1 cellular context compared by ENCODE assay signal in genomic region chr20:47886454-47887041, GRCh38.
TF ChIP-seq lines count a peak whose summit lies in the region.

No MANE protein-coding gene starts in this region.

TF ChIP-seq in HepG2, 621 proteins besides CTCF, POLR2A, EP300 and RAD21 (continued from another document and continues in another):
- TF ChIP-seq ZNF280D (CRISPR knock-in tag; IDR thresholded peaks at IDR 0.05) = no peak
- TF ChIP-seq ZNF7 (CRISPR knock-in tag; IDR thresholded peaks at IDR 0.05) = no peak
- TF ChIP-seq ZSCAN25 (CRISPR knock-in tag; IDR thresholded peaks at IDR 0.05) = peak; percentile 50; the same call in 1 of the 2 replicates
- no peak for TF ChIP-seq MAZ (IDR thresholded peaks at IDR 0.05; ENCODE audit: borderline replicate concordance, low read depth, low read length)
- TF ChIP-seq MAZ (CRISPR knock-in tag; IDR thresholded peaks at IDR 0.05; ENCODE audit: low read depth) = no peak
- TF ChIP-seq, protein P1, sequence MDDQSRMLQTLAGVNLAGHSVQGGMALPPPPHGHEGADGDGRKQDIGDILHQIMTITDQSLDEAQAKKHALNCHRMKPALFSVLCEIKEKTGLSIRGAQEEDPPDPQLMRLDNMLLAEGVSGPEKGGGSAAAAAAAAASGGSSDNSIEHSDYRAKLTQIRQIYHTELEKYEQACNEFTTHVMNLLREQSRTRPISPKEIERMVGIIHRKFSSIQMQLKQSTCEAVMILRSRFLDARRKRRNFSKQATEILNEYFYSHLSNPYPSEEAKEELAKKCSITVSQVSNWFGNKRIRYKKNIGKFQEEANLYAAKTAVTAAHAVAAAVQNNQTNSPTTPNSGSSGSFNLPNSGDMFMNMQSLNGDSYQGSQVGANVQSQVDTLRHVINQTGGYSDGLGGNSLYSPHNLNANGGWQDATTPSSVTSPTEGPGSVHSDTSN (CRISPR knock-in tag; IDR thresholded peaks at IDR 0.05; ENCODE audit: borderline replicate concordance) = no peak
- no peak for TF ChIP-seq ZNF337 (CRISPR knock-in tag; IDR thresholded peaks at IDR 0.05; ENCODE audit: borderline replicate concordance, low read depth)
- no peak for TF ChIP-seq SETDB1 (CRISPR knock-in tag; IDR thresholded peaks at IDR 0.05; ENCODE audit: borderline replicate concordance)
- no peak for TF ChIP-seq TAF15 (IDR thresholded peaks at IDR 0.05; ENCODE audit: low read depth, low read length, poor library complexity, severe bottlenecking)
- TF ChIP-seq SALL2 (CRISPR knock-in tag; IDR thresholded peaks at IDR 0.05) = peak; percentile 19; the same call in 1 of the 2 replicates
- TF ChIP-seq ZNF501 (CRISPR knock-in tag; IDR thresholded peaks at IDR 0.05) = peak; percentile 77
- TF ChIP-seq NR2C2 (CRISPR knock-in tag; IDR thresholded peaks at IDR 0.05; ENCODE audit: borderline replicate concordance) = no peak
- no peak for TF ChIP-seq SMAD3 (CRISPR knock-in tag; IDR thresholded peaks at IDR 0.05)
- no peak for TF ChIP-seq KDM4B (CRISPR knock-in tag; IDR thresholded peaks at IDR 0.05)
- TF ChIP-seq EHMT2 (IDR thresholded peaks at IDR 0.05; ENCODE audit: borderline replicate concordance, low read depth, low read length) = no peak; the same call in 1 of the 2 replicates
- no peak; the same call in 1 of the 2 replicates for TF ChIP-seq CCDC6 (CRISPR knock-in tag; IDR thresholded peaks at IDR 0.05)
- no peak for TF ChIP-seq RORA (CRISPR knock-in tag; IDR thresholded peaks at IDR 0.05)
- 0 out of 2 replicates have a peak, but pooled peaks have one; percentile 55 for TF ChIP-seq RBAK (CRISPR knock-in tag; IDR thresholded peaks at IDR 0.05)
- no peak for TF ChIP-seq ATF3 (CRISPR knock-in tag; IDR thresholded peaks at IDR 0.05)
- no peak for TF ChIP-seq TCF7L2 (IDR thresholded peaks at IDR 0.05; ENCODE audit: low read depth, low read length)
- TF ChIP-seq TRIM24 (CRISPR knock-in tag; IDR thresholded peaks at IDR 0.05) = peak; percentile 51; the same call in 1 of the 2 replicates
- no peak; the same call in 1 of the 2 replicates for TF ChIP-seq RXRA (CRISPR knock-in tag; IDR thresholded peaks at IDR 0.05)
- no peak for TF ChIP-seq PCBP1 (IDR thresholded peaks at IDR 0.05; ENCODE audit: borderline replicate concordance, low read depth, low read length)
- 0 out of 2 replicates have a peak, but pooled peaks have one; percentile 25 for TF ChIP-seq HNF1B (CRISPR knock-in tag; IDR thresholded peaks at IDR 0.05)
- TF ChIP-seq PAWR (CRISPR knock-in tag; IDR thresholded peaks at IDR 0.05; ENCODE audit: borderline replicate concordance) = no peak
- TF ChIP-seq YEATS4 (CRISPR knock-in tag; IDR thresholded peaks at IDR 0.05; ENCODE audit: borderline replicate concordance) = no peak
- no peak for TF ChIP-seq RFX1 (IDR thresholded peaks at IDR 0.05)
- TF ChIP-seq GABPB1 (CRISPR knock-in tag; IDR thresholded peaks at IDR 0.05) = no peak
- no peak for TF ChIP-seq NR2F2 (IDR thresholded peaks at IDR 0.05; ENCODE audit: borderline replicate concordance, low read depth)
- TF ChIP-seq NFE2L1 (CRISPR knock-in tag; IDR thresholded peaks at IDR 0.05; ENCODE audit: borderline replicate concordance) = no peak
- no peak; the same call in 1 of the 2 replicates for TF ChIP-seq ZNF891 (CRISPR knock-in tag; IDR thresholded peaks at IDR 0.05)
- 0 out of 2 replicates have a peak, but pooled peaks have one; percentile 45 for TF ChIP-seq ZNF225 (CRISPR knock-in tag; IDR thresholded peaks at IDR 0.05)
- TF ChIP-seq HBP1 (CRISPR knock-in tag; IDR thresholded peaks at IDR 0.05; ENCODE audit: low read depth) = no peak
- TF ChIP-seq, protein P2, sequence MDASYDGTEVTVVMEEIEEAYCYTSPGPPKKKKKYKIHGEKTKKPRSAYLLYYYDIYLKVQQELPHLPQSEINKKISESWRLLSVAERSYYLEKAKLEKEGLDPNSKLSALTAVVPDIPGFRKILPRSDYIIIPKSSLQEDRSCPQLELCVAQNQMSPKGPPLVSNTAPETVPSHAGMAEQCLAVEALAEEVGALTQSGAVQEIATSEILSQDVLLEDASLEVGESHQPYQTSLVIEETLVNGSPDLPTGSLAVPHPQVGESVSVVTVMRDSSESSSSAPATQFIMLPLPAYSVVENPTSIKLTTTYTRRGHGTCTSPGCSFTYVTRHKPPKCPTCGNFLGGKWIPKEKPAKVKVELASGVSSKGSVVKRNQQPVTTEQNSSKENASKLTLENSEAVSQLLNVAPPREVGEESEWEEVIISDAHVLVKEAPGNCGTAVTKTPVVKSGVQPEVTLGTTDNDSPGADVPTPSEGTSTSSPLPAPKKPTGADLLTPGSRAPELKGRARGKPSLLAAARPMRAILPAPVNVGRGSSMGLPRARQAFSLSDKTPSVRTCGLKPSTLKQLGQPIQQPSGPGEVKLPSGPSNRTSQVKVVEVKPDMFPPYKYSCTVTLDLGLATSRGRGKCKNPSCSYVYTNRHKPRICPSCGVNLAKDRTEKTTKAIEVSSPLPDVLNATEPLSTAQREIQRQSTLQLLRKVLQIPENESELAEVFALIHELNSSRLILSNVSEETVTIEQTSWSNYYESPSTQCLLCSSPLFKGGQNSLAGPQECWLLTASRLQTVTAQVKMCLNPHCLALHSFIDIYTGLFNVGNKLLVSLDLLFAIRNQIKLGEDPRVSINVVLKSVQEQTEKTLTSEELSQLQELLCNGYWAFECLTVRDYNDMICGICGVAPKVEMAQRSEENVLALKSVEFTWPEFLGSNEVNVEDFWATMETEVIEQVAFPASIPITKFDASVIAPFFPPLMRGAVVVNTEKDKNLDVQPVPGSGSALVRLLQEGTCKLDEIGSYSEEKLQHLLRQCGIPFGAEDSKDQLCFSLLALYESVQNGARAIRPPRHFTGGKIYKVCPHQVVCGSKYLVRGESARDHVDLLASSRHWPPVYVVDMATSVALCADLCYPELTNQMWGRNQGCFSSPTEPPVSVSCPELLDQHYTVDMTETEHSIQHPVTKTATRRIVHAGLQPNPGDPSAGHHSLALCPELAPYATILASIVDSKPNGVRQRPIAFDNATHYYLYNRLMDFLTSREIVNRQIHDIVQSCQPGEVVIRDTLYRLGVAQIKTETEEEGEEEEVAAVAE (CRISPR knock-in tag; IDR thresholded peaks at IDR 0.05; ENCODE audit: borderline replicate concordance) = no peak
- no peak for TF ChIP-seq ZNF260 (CRISPR knock-in tag; IDR thresholded peaks at IDR 0.05; ENCODE audit: borderline replicate concordance, low read depth)
- TF ChIP-seq PHF20 (CRISPR knock-in tag; IDR thresholded peaks at IDR 0.05) = no peak
- TF ChIP-seq ZNF33A (CRISPR knock-in tag; IDR thresholded peaks at IDR 0.05; ENCODE audit: borderline replicate concordance) = no peak
- TF ChIP-seq, protein P3, sequence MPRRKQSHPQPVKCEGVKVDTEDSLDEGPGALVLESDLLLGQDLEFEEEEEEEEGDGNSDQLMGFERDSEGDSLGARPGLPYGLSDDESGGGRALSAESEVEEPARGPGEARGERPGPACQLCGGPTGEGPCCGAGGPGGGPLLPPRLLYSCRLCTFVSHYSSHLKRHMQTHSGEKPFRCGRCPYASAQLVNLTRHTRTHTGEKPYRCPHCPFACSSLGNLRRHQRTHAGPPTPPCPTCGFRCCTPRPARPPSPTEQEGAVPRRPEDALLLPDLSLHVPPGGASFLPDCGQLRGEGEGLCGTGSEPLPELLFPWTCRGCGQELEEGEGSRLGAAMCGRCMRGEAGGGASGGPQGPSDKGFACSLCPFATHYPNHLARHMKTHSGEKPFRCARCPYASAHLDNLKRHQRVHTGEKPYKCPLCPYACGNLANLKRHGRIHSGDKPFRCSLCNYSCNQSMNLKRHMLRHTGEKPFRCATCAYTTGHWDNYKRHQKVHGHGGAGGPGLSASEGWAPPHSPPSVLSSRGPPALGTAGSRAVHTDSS (CRISPR knock-in tag; conservative IDR thresholded peaks at IDR 0.05) = no peak
- no peak for TF ChIP-seq ZNF263 (CRISPR knock-in tag; IDR thresholded peaks at IDR 0.05)
- TF ChIP-seq MATR3 (CRISPR knock-in tag; IDR thresholded peaks at IDR 0.05) = no peak
- no peak for TF ChIP-seq MAX (IDR thresholded peaks at IDR 0.05)
- no peak for TF ChIP-seq KDM5A (IDR thresholded peaks at IDR 0.05; ENCODE audit: borderline replicate concordance, low read length)
- TF ChIP-seq, protein P4, sequence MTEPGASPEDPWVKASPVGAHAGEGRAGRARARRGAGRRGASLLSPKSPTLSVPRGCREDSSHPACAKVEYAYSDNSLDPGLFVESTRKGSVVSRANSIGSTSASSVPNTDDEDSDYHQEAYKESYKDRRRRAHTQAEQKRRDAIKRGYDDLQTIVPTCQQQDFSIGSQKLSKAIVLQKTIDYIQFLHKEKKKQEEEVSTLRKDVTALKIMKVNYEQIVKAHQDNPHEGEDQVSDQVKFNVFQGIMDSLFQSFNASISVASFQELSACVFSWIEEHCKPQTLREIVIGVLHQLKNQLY (CRISPR knock-in tag; IDR thresholded peaks at IDR 0.05) = no peak
- TF ChIP-seq, protein P5, sequence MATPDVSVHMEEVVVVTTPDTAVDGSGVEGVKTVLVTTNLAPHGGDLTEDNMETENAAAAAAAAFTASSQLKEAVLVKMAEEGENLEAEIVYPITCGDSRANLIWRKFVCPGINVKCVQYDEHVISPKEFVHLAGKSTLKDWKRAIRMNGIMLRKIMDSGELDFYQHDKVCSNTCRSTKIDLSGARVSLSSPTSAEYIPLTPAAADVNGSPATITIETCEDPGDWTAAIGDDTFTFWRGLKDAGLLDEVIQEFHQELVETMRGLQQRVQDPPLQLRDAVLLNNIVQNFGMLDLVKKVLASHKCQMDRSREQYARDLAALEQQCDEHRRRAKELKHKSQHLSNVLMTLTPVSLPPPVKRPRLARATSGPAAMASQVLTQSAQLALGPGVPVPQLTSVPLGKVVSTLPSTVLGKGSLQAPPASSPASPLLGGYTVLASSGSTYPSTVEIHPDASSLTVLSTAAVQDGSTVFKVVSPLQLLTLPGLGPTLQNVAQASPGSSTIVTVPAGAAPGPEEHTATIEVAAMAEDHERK (CRISPR knock-in tag; IDR thresholded peaks at IDR 0.05; ENCODE audit: low read depth) = no peak
